17 cellular contexts compared by ENCODE assay signal in genomic region chr11:115672999-115673411, GRCh38.
DNase-seq lines count a peak whose midpoint lies in the region; ATAC-seq and TF ChIP-seq lines count a peak whose summit lies in the region.
"Had no signal": no experiment of that assay in that cellular context is flagged by ENCODE, and none has a peak within 500 bp of the region (broad histone marks: within the 10 kb centered on the region; RNA-seq: fewer than 3 reads in every experiment).

No MANE protein-coding gene starts in this region.

- peaks cover 3% of the 10 kb centered on the region for H3K9me3 Mint-ChIP-seq in activated T-helper 1 cell treated with anti-CD3 and anti-CD28 coated beads, Interleukin-12 subunit alpha, Interleukin-12 subunit beta, Interleukin-2, Interleukin-4 antibody, amounts not matched to agents 30 ng/mL and 10 ng/mL and 1 ng/mL, durations not matched to agents 14 hours and 24 hours and 36 hours
- H3K9me3 Mint-ChIP-seq: memory B cell had no signal

- no peaks in the 10 kb centered on the region for H3K27me3 ChIP-seq in right cardiac atrium (ENCODE audit: control insufficient read depth, insufficient read depth)

- no peak overlapping the region for H3K27ac ChIP-seq in right cardiac atrium (ENCODE audit: low read length)
- H3K27ac ChIP-seq: 22Rv1, SK-N-MC, thoracic aorta had no signal

- TF ChIP-seq CTCF in astrocyte of the cerebellum (IDR thresholded peaks at IDR 0.05; ENCODE audit: low read depth, low read length, missing control alignments) = no peak

- ATAC-seq in right cardiac atrium = peak; percentile 86 to 87

- H3K27ac Mint-ChIP-seq in activated T-helper 1 cell treated with anti-CD3 and anti-CD28 coated beads, Interleukin-12 subunit alpha, Interleukin-12 subunit beta, Interleukin-2, Interleukin-4 antibody, amounts not matched to agents 30 ng/mL and 10 ng/mL and 1 ng/mL, durations not matched to agents 14 hours and 24 hours and 36 hours = no peak overlapping the region
- H3K27ac Mint-ChIP-seq: memory B cell had no signal

- H3K4me1 Mint-ChIP-seq in activated T-helper 1 cell treated with anti-CD3 and anti-CD28 coated beads, Interleukin-12 subunit alpha, Interleukin-12 subunit beta, Interleukin-2, Interleukin-4 antibody, amounts not matched to agents 30 ng/mL and 10 ng/mL and 1 ng/mL, durations not matched to agents 14 hours and 24 hours and 36 hours (ENCODE audit: low read depth) = no peaks in the 10 kb centered on the region
- H3K4me1 Mint-ChIP-seq: memory B cell had no signal

- peak; percentile 26 for DNase-seq in DMS79 treated with DMSO at 0.1 percent for 48 hours (lab: John Stamatoyannopoulos, UW)
- DNase-seq in DMS79 (lab: John Stamatoyannopoulos, UW) = no peak
- DNase-seq in astrocyte of the cerebellum (ENCODE audit: low read depth) = peak; percentile 72
- peak; percentile 57 to 77 (median 74) for DNase-seq in right cardiac atrium
- DNase-seq in stromal cell of bone marrow (ENCODE audit: low read depth) = peak; percentile 64
- no peak for DNase-seq in activated T-helper 1 cell treated with anti-CD3 and anti-CD28 coated beads, Interleukin-12 subunit alpha, Interleukin-12 subunit beta, Interleukin-2, Interleukin-4 antibody, amounts not matched to agents 30 ng/mL and 10 ng/mL and 1 ng/mL, durations not matched to agents 14 hours and 24 hours and 36 hours (ENCODE audit: low spot score)
- no peak for DNase-seq in NCI-H2107 (lab: John Stamatoyannopoulos, UW)
- DNase-seq in T1000 (lab: John Stamatoyannopoulos, UW) = no peak
- DNase-seq: activated CD4-positive, alpha-beta T cell treated with anti-CD3 and anti-CD28 coated beads for 48 hours; activated effector memory CD4-positive, alpha-beta T cell treated with Interleukin-2 at 50 U/mL for 16 hours; cortex of kidney; DMS153; KBM-7 had no signal

- H3K27me3 Mint-ChIP-seq in activated T-helper 1 cell treated with anti-CD3 and anti-CD28 coated beads, Interleukin-12 subunit alpha, Interleukin-12 subunit beta, Interleukin-2, Interleukin-4 antibody, amounts not matched to agents 30 ng/mL and 10 ng/mL and 1 ng/mL, durations not matched to agents 14 hours and 24 hours and 36 hours (ENCODE audit: insufficient read depth) = no peaks in the 10 kb centered on the region

- H3K4me1 ChIP-seq in right cardiac atrium (ENCODE audit: control insufficient read depth, insufficient read depth, low read length) = no peaks in the 10 kb centered on the region

- no peak overlapping the region for H3K4me3 Mint-ChIP-seq in activated T-helper 1 cell treated with anti-CD3 and anti-CD28 coated beads, Interleukin-12 subunit alpha, Interleukin-12 subunit beta, Interleukin-2, Interleukin-4 antibody, amounts not matched to agents 30 ng/mL and 10 ng/mL and 1 ng/mL, durations not matched to agents 14 hours and 24 hours and 36 hours
- H3K4me3 Mint-ChIP-seq: memory B cell had no signal

- H3K9me3 ChIP-seq in right cardiac atrium (ENCODE audit: control insufficient read depth, low read length) = no peaks in the 10 kb centered on the region
- H3K9me3 ChIP-seq: thoracic aorta had no signal

- H3K4me3 ChIP-seq in astrocyte of the cerebellum (ENCODE audit: low read depth, low read length) (no peak overlapping the region), right cardiac atrium (ENCODE audit: low read length) (no peak overlapping the region)
- H3K4me3 ChIP-seq: SK-N-MC, thoracic aorta had no signal

- no peaks in the 10 kb centered on the region for H3K36me3 Mint-ChIP-seq in activated T-helper 1 cell treated with anti-CD3 and anti-CD28 coated beads, Interleukin-12 subunit alpha, Interleukin-12 subunit beta, Interleukin-2, Interleukin-4 antibody, amounts not matched to agents 30 ng/mL and 10 ng/mL and 1 ng/mL, durations not matched to agents 14 hours and 24 hours and 36 hours (ENCODE audit: low read depth)
- H3K36me3 Mint-ChIP-seq: memory B cell had no signal

- in situ Hi-C loops in astrocyte of the cerebellum (cut with HindIII; ENCODE audit: low sequenced_read_pairs) = no loop called here

- intact Hi-C loops in right cardiac atrium (cut with DNase I) = loop anchor here in 1 of 4 donors (10.0 kb wide), 2 partner anchors 168 to 338 kb away; partner anchors contain the start of gene CADM1
- intact Hi-C loops in activated T-helper 1 cell treated with anti-CD3 and anti-CD28 coated beads, Interleukin-12 subunit alpha, Interleukin-12 subunit beta, Interleukin-2, Interleukin-4 antibody, amounts not matched to agents 30 ng/mL and 10 ng/mL and 1 ng/mL, durations not matched to agents 14 hours and 24 hours and 36 hours (cut with micrococcal nuclease) = no loop called here

- WGBS in right cardiac atrium = 59% methylated on average over 4 of the region's 4 CpGs

Comparison
In these comparisons a context has a peak if more than half of its experiments do, and no peak if none do; other contexts are left out.
1. DNase-seq: peak in DMS79 treated with DMSO at 0.1 percent for 48 hours (single experiment), astrocyte of the cerebellum (single experiment), right cardiac atrium (3 of 3) and stromal cell of bone marrow (single experiment); none in DMS79 (single experiment), activated T-helper 1 cell treated with anti-CD3 and anti-CD28 coated beads, Interleukin-12 subunit alpha, Interleukin-12 subunit beta, Interleukin-2, Interleukin-4 antibody, amounts not matched to agents 30 ng/mL and 10 ng/mL and 1 ng/mL, durations not matched to agents 14 hours and 24 hours and 36 hours (single experiment), NCI-H2107 (single experiment) and T1000 (single experiment).